ENCODE assay signal across 17 cellular contexts in the genomic region with DNA sequence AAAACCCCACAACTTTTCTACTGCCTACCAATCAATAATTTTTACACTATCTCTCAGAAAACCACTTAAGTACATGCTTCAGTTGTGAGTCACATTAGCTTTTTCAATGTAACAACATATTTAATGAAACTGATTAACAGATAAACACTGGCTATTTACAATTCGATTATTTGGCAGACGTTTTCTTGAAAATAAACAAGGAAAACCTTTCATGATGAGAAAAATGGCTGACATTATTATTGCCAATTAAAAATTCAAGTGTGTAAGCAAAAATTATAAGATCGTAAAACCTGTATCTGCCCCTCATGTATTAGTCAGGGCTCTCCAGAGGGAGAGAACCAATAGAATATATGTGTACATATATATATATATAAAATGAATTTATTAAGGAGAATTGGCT.
DNase-seq lines count a peak whose midpoint lies in the region; ATAC-seq, FAIRE-seq and TF ChIP-seq lines count a peak whose summit lies in the region.
"Had no signal": no experiment of that assay in that cellular context is flagged by ENCODE, and none has a peak within 500 bp of the region (broad histone marks: within the 10 kb centered on the region; RNA-seq: fewer than 3 reads in every experiment).

No MANE protein-coding gene starts in this region.

- in situ Hi-C loops in brain microvascular endothelial cell (cut with HindIII; ENCODE audit: low pct_ligation_motif_present, low sequenced_read_pairs): no loop called here

- H3K4me3 ChIP-seq in brain microvascular endothelial cell (ENCODE audit: low read depth, low read length): no peak overlapping the region
- H3K4me3 ChIP-seq: GM23338 had no signal

- no peaks in the 10 kb centered on the region for H3K27me3 Mint-ChIP-seq in Calu3 (ENCODE audit: unreplicated experiment)

- no peak for ATAC-seq in HG02610 (IDR thresholded peaks at IDR 0.05; ENCODE audit: unreplicated experiment)
- ATAC-seq: GM23338, HepG2 had no signal

- BruUV-seq in Calu3 (replicated peaks; lab: Mats Ljungman, UMichigan): no TSS peak

- no peaks in the 10 kb centered on the region for H3K36me3 Mint-ChIP-seq in Calu3 (ENCODE audit: insufficient read depth, unreplicated experiment)
- H3K36me3 Mint-ChIP-seq: CD8-positive, alpha-beta memory T cell had no signal

- peak; percentile 98 for FAIRE-seq in endometrium (lab: Jason Lieb, UNC)
- FAIRE-seq: G401.6, GM12892, HepG2, HTR-8/SVneo had no signal

- peaks cover 3% of the 10 kb centered on the region for H3K9me3 Mint-ChIP-seq in Calu3 (ENCODE audit: low read depth, unreplicated experiment)

- no peaks in the 10 kb centered on the region for H3K27me3 ChIP-seq in brain microvascular endothelial cell (replicated peaks)

- no peaks in the 10 kb centered on the region for H3K4me1 Mint-ChIP-seq in Calu3 (ENCODE audit: low read depth, unreplicated experiment)
- H3K4me1 Mint-ChIP-seq: CD8-positive, alpha-beta memory T cell had no signal

- H3K4me3 Mint-ChIP-seq in Calu3 (ENCODE audit: low read depth, unreplicated experiment): no peak overlapping the region
- H3K4me3 Mint-ChIP-seq: CD8-positive, alpha-beta memory T cell; GM23338 had no signal

- TF ChIP-seq CTCF in C4-2B (conservative IDR thresholded peaks at IDR 0.05) (no peak), Calu3 (IDR thresholded peaks at IDR 0.05; ENCODE audit: unreplicated experiment) (no peak), brain microvascular endothelial cell (IDR thresholded peaks at IDR 0.05; ENCODE audit: low read depth, low read length, missing control alignments) (no peak)

- H3K27ac ChIP-seq in C4-2B (peak overlapping the region; percentile 78; the same call in 1 of the 2 replicates), brain microvascular endothelial cell (no peak overlapping the region)

- CTCF ChIA-PET in Calu3 (lab: Charles Lee): no interaction called here

- peak; percentile 25 for DNase-seq in HT-29 (ENCODE audit: low spot score)
- peak; percentile 48 for DNase-seq in NCI-H774 (lab: John Stamatoyannopoulos, UW)
- DNase-seq in Calu3: no peak
- DNase-seq in brain microvascular endothelial cell: no peak
- DNase-seq: CD8-positive, alpha-beta memory T cell; DMS 273 treated with DMSO at 0.1 percent for 48 hours; DMS79 treated with DMSO at 0.1 percent for 48 hours; EL; H7 had no signal

- intact Hi-C loops in Calu3 (cut with micrococcal nuclease; ENCODE audit: unreplicated experiment): no loop called here

- no peak overlapping the region for H3K27ac Mint-ChIP-seq in Calu3 (ENCODE audit: unreplicated experiment)
- H3K27ac Mint-ChIP-seq: CD8-positive, alpha-beta memory T cell; GM23338 had no signal

- H3K36me3 ChIP-seq in brain microvascular endothelial cell (replicated peaks): no peaks in the 10 kb centered on the region

Comparison
In these comparisons a context has a peak if more than half of its experiments do, and no peak if none do; other contexts are left out.
1. DNase-seq: peak in HT-29 (single experiment) and NCI-H774 (single experiment); none in Calu3 (single experiment) and brain microvascular endothelial cell (single experiment).